1 cellular context compared by ENCODE assay signal in the genomic region with DNA sequence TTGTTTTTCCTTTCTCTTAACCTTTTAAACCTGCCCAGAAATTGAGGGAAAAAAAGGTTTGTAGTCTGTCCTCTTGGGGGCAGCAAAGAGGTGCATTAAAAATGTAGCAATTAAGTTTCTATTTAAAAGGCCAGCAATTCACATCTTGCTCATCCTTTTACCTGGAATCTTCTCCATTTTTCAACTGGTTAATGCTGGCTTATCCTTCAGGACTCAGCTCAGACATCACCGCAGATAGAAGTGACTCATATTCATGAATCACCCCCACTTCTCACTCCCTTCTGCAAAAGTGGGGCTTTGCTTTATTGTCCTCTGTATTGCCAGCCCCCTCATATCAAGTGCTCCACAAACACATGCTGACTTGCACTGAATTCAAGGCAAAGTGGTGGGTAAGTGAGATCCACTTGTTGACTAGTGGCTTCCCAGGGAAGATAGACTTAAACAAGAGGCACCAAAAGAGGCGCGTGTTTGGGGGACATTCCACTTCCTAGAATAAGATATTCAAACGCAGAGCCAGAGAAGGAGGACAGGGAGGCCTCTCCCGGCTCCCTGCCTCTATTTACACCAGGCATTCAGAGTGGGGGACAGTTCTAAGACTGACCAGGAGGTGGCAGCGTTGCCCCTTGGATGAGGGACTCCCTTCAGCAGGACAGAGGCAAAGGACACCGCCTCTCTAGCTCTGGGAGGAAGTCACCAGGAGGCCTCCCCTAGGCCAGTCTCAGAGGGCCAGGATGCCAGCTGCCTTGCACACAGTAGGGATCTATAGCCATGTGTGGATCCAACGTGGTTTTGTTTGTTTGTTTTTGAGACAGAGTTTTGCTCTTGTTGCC.
TF ChIP-seq lines count a peak whose summit lies in the region.

No MANE protein-coding gene starts in this region.

TF ChIP-seq in HepG2, 621 proteins besides CTCF, POLR2A, EP300 and RAD21 (continued from another document and continues in another):
- TF ChIP-seq ZNF615 (CRISPR knock-in tag; IDR thresholded peaks at IDR 0.05; ENCODE audit: borderline replicate concordance) (no peak), ARID2 (CRISPR knock-in tag; IDR thresholded peaks at IDR 0.05; ENCODE audit: borderline replicate concordance) (no peak), SP2 (CRISPR knock-in tag; IDR thresholded peaks at IDR 0.05) (no peak), TCF7L2 (IDR thresholded peaks at IDR 0.05; ENCODE audit: low read depth, low read length) (no peak), FLYWCH1 (CRISPR knock-in tag; IDR thresholded peaks at IDR 0.05) (no peak), ISL2 (CRISPR knock-in tag; IDR thresholded peaks at IDR 0.05) (no peak), SMYD3 (CRISPR knock-in tag; IDR thresholded peaks at IDR 0.05) (no peak), REXO4 (CRISPR knock-in tag; IDR thresholded peaks at IDR 0.05; ENCODE audit: borderline replicate concordance) (no peak), ZBTB40 (IDR thresholded peaks at IDR 0.05) (no peak), ZBTB40 (CRISPR knock-in tag; IDR thresholded peaks at IDR 0.05) (no peak), PRDM15 (CRISPR knock-in tag; IDR thresholded peaks at IDR 0.05) (no peak), ZNF547 (CRISPR knock-in tag; IDR thresholded peaks at IDR 0.05) (no peak), SMARCC2 (IDR thresholded peaks at IDR 0.05) (no peak), ZNF790 (CRISPR knock-in tag; IDR thresholded peaks at IDR 0.05; ENCODE audit: borderline replicate concordance) (no peak), ZNF234 (CRISPR knock-in tag; conservative IDR thresholded peaks at IDR 0.05) (no peak), ZNF577 (CRISPR knock-in tag; IDR thresholded peaks at IDR 0.05; ENCODE audit: borderline replicate concordance, low read depth) (no peak), ZBTB3 (CRISPR knock-in tag; IDR thresholded peaks at IDR 0.05; ENCODE audit: borderline replicate concordance, low read depth) (no peak), NR2C2 (CRISPR knock-in tag; IDR thresholded peaks at IDR 0.05; ENCODE audit: borderline replicate concordance) (no peak), HMGA1 (CRISPR knock-in tag; conservative IDR thresholded peaks at IDR 0.05) (no peak), ZNF784 (CRISPR knock-in tag; IDR thresholded peaks at IDR 0.05; ENCODE audit: borderline replicate concordance) (no peak), HCFC1 (IDR thresholded peaks at IDR 0.05; ENCODE audit: low read depth, low read length) (no peak), ZNF3 (CRISPR knock-in tag; IDR thresholded peaks at IDR 0.05) (no peak), RARA (CRISPR knock-in tag; IDR thresholded peaks at IDR 0.05) (no peak), NR2F1 (CRISPR knock-in tag; IDR thresholded peaks at IDR 0.05) (no peak), CHD2 (IDR thresholded peaks at IDR 0.05; ENCODE audit: low read depth, low read length) (no peak), ZNF574 (CRISPR knock-in tag; IDR thresholded peaks at IDR 0.05) (peak; percentile 73), POLR2AphosphoS5 (IDR thresholded peaks at IDR 0.05; ENCODE audit: low read depth, low read length) (no peak), YY1 (IDR thresholded peaks at IDR 0.05; ENCODE audit: insufficient read depth, insufficient replicate concordance, low read depth, low read length) (no peak), SKIL (CRISPR knock-in tag; IDR thresholded peaks at IDR 0.05; ENCODE audit: borderline replicate concordance) (no peak), ZNF251 (CRISPR knock-in tag; IDR thresholded peaks at IDR 0.05) (no peak), ZNF24 (IDR thresholded peaks at IDR 0.05) (no peak), ADNP (CRISPR knock-in tag; IDR thresholded peaks at IDR 0.05) (no peak), ETS1 (CRISPR knock-in tag; IDR thresholded peaks at IDR 0.05) (no peak), ZNF335 (CRISPR knock-in tag; IDR thresholded peaks at IDR 0.05) (no peak), TOPORS (CRISPR knock-in tag; IDR thresholded peaks at IDR 0.05) (no peak), ZSCAN5A (CRISPR knock-in tag; IDR thresholded peaks at IDR 0.05; ENCODE audit: borderline replicate concordance) (no peak), ZMYM4 (CRISPR knock-in tag; IDR thresholded peaks at IDR 0.05) (peak; percentile 37; the same call in 1 of the 2 replicates), IRF2 (CRISPR knock-in tag; IDR thresholded peaks at IDR 0.05) (no peak)
